1 cellular context compared by ENCODE assay signal in the genomic region with DNA sequence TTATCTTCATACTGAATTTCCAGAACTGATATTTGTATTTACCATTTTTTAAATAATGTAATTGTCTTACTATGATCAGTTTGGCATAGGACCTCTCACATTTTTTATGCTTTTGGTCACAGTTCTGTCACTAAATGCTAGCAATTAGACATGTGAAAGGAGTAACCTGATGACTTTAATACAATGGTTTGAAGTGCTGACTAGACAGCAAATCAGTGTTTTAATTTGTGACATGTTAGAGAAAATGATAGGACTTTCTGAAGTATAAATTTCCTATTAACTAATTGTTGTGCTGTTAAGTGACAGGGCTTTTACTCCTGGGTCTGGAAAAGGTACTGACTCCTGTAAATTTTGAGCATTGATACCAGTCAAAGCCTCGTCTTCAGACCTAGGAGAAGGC.
TF ChIP-seq lines count a peak whose summit lies in the region.

No MANE protein-coding gene starts in this region.

TF ChIP-seq in IMR-90, 13 proteins besides CTCF, POLR2A, EP300 and RAD21 (continued from another document):
- TF ChIP-seq, protein P1, sequence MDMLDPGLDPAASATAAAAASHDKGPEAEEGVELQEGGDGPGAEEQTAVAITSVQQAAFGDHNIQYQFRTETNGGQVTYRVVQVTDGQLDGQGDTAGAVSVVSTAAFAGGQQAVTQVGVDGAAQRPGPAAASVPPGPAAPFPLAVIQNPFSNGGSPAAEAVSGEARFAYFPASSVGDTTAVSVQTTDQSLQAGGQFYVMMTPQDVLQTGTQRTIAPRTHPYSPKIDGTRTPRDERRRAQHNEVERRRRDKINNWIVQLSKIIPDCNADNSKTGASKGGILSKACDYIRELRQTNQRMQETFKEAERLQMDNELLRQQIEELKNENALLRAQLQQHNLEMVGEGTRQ (IDR thresholded peaks at IDR 0.05; ENCODE audit: low read depth, low read length): no peak
